17 cellular contexts compared by ENCODE assay signal in genomic region chr5:111706345-111706744, GRCh38.
"Had no signal": no experiment of that assay in that cellular context is flagged by ENCODE, and none has a peak within 500 bp of the region (broad histone marks: within the 10 kb centered on the region; RNA-seq: fewer than 3 reads in every experiment).

No MANE protein-coding gene starts in this region.

- H3K36me3 ChIP-seq: lower lobe of right lung, suprapubic skin, upper lobe of left lung had no signal

- ATAC-seq: activated T-helper 17 cell treated with anti-CD3 and anti-CD28 coated beads, Interleukin-2, amount 50 U/mL, for 72 hours; lower lobe of right lung; mucosa of descending colon; naive thymus-derived CD8-positive, alpha-beta T cell; stimulated activated naive CD8-positive, alpha-beta T cell treated with anti-CD3 and anti-CD28 coated beads, Interleukin-15, Interleukin-2, amounts not matched to agents 100 U/mL and 50 U/mL, for 24 hours had no signal

- H3K4me3 ChIP-seq: lower lobe of right lung, mucosa of descending colon, suprapubic skin, upper lobe of left lung had no signal

- H3K4me1 Mint-ChIP-seq: activated T-helper 17 cell treated with anti-CD3 and anti-CD28 coated beads, Interleukin-2, amount 50 U/mL, for 72 hours; central memory CD8-positive, alpha-beta T cell had no signal

- H3K9me3 ChIP-seq: lower lobe of right lung, mucosa of descending colon, suprapubic skin, upper lobe of left lung had no signal

- H3K27me3 ChIP-seq: suprapubic skin, upper lobe of left lung had no signal

- H3K4me3 Mint-ChIP-seq: activated CD4-positive, alpha-beta T cell treated with anti-CD3 and anti-CD28 coated beads, Interleukin-2, amount 10 ng/mL, durations not matched to agents 7 days and 5 days; activated naive CD4-positive, alpha-beta T cell treated with anti-CD3 and anti-CD28 coated beads, Interleukin-2, amount 10 ng/mL, durations not matched to agents 7 days and 5 days; activated T-helper 17 cell treated with anti-CD3 and anti-CD28 coated beads, Interleukin-2, amount 50 U/mL, for 72 hours; central memory CD8-positive, alpha-beta T cell; naive thymus-derived CD8-positive, alpha-beta T cell; T-helper 1 cell treated with Interleukin-12 subunit alpha and Interleukin-12 subunit beta and Interleukin-4 antibody, amounts not matched to agents 30 μg/mL and 1 μg/mL, for 36 hours had no signal

- H3K36me3 Mint-ChIP-seq: activated naive CD4-positive, alpha-beta T cell treated with anti-CD3 and anti-CD28 coated beads, Interleukin-2, amount 10 ng/mL, durations not matched to agents 7 days and 5 days; naive thymus-derived CD8-positive, alpha-beta T cell had no signal

- H3K27me3 Mint-ChIP-seq: naive thymus-derived CD8-positive, alpha-beta T cell had no signal

- DNase-seq: activated CD4-positive, alpha-beta T cell treated with anti-CD3 and anti-CD28 coated beads, Interleukin-2, amount 10 ng/mL, durations not matched to agents 7 days and 5 days; activated CD4-positive, CD25-positive, alpha-beta regulatory T cell; activated naive CD4-positive, alpha-beta T cell treated with anti-CD3 and anti-CD28 coated beads, Interleukin-2, amount 10 ng/mL, durations not matched to agents 7 days and 5 days; activated T-cell treated with anti-CD3 and anti-CD28 coated beads for 4 hours; kidney glomerular epithelial cell; lower lobe of right lung; naive thymus-derived CD8-positive, alpha-beta T cell; nucleus accumbens; stimulated activated CD4-positive, alpha-beta T cell treated with anti-CD3 and anti-CD28 coated beads, Interleukin-4, amount 100 ng/mL, for 1 hour; stimulated activated CD8-positive, alpha-beta memory T cell treated with anti-CD3 and anti-CD28 coated beads, Interleukin-4, amount 100 ng/mL, for 48 hours; stimulated activated naive CD8-positive, alpha-beta T cell treated with anti-CD3 and anti-CD28 coated beads, Interleukin-15, Interleukin-2, amounts not matched to agents 100 U/mL and 50 U/mL, for 24 hours; upper lobe of left lung had no signal

- H3K27ac Mint-ChIP-seq: activated CD4-positive, alpha-beta T cell treated with anti-CD3 and anti-CD28 coated beads, Interleukin-2, amount 10 ng/mL, durations not matched to agents 7 days and 5 days; activated naive CD4-positive, alpha-beta T cell treated with anti-CD3 and anti-CD28 coated beads, Interleukin-2, amount 10 ng/mL, durations not matched to agents 7 days and 5 days; activated T-helper 17 cell treated with anti-CD3 and anti-CD28 coated beads, Interleukin-2, amount 50 U/mL, for 72 hours; naive thymus-derived CD8-positive, alpha-beta T cell; T-helper 1 cell treated with Interleukin-12 subunit alpha and Interleukin-12 subunit beta and Interleukin-4 antibody, amounts not matched to agents 30 μg/mL and 1 μg/mL, for 36 hours had no signal

- H3K9me3 Mint-ChIP-seq: activated CD4-positive, alpha-beta T cell treated with anti-CD3 and anti-CD28 coated beads, Interleukin-2, amount 10 ng/mL, durations not matched to agents 7 days and 5 days; activated naive CD4-positive, alpha-beta T cell treated with anti-CD3 and anti-CD28 coated beads, Interleukin-2, amount 10 ng/mL, durations not matched to agents 7 days and 5 days; activated T-helper 17 cell treated with anti-CD3 and anti-CD28 coated beads, Interleukin-2, amount 50 U/mL, for 72 hours; central memory CD8-positive, alpha-beta T cell; T-helper 1 cell treated with Interleukin-12 subunit alpha and Interleukin-12 subunit beta and Interleukin-4 antibody, amounts not matched to agents 30 μg/mL and 1 μg/mL, for 36 hours had no signal

- H3K4me1 ChIP-seq: lower lobe of right lung, suprapubic skin, upper lobe of left lung had no signal

- H3K27ac ChIP-seq: lower lobe of right lung, suprapubic skin, upper lobe of left lung had no signal
